ENCODE assay signal across 7 cellular contexts in genomic region chr10:124091646-124092269, GRCh38. TPM values are rescaled to one million over a fixed set of nuclear protein-coding genes. Genes with fewer than 3 reads are reported as not detected.
DNase-seq lines count a peak whose midpoint lies in the region; ATAC-seq, FAIRE-seq and TF ChIP-seq lines count a peak whose summit lies in the region.

No MANE protein-coding gene starts in this region.

- peak overlapping the region; percentile 80 to 82 for H3K4me3 Mint-ChIP-seq in activated T-cell treated with anti-CD3 and anti-CD28 coated beads, Interleukin-2, amount 50 U/mL, for 72 hours

- in situ Hi-C loops in HAP-1 (cut with MboI; ENCODE audit: low sequenced_read_pairs), result no loop called here

- H3K27me3 ChIP-seq in HAP-1 (ENCODE audit: low read depth), result peaks cover 26% of the 10 kb centered on the region
- peaks cover 87% of the 10 kb centered on the region for H3K27me3 ChIP-seq in left ventricle myocardium inferior (ENCODE audit: low read depth)
- no peaks in the 10 kb centered on the region for H3K27me3 ChIP-seq in prostate gland (replicated peaks; ENCODE audit: insufficient read depth)

- no peaks in the 10 kb centered on the region for H3K4me1 Mint-ChIP-seq in activated T-cell treated with anti-CD3 and anti-CD28 coated beads, Interleukin-2, amount 50 U/mL, for 72 hours (ENCODE audit: low read depth)

- TF ChIP-seq CTCF in left ventricle myocardium inferior (IDR thresholded peaks at IDR 0.05; ENCODE audit: borderline replicate concordance) (no peak), prostate gland (IDR thresholded peaks at IDR 0.05) (no peak)

- no peaks in the 10 kb centered on the region for H3K9me3 Mint-ChIP-seq in activated T-cell treated with anti-CD3 and anti-CD28 coated beads, Interleukin-2, amount 50 U/mL, for 72 hours

- no peaks in the 10 kb centered on the region for H3K9me3 ChIP-seq in HAP-1
- peaks cover 6% of the 10 kb centered on the region for H3K9me3 ChIP-seq in left ventricle myocardium inferior (replicated peaks)
- H3K9me3 ChIP-seq in prostate gland, result no peaks in the 10 kb centered on the region

- WGBS in prostate gland, result 6% methylated on average over 59 of the region's 59 CpGs

- H3K36me3 ChIP-seq in HAP-1 (replicated peaks) (no peaks in the 10 kb centered on the region), left ventricle myocardium inferior (no peaks in the 10 kb centered on the region), prostate gland (no peaks in the 10 kb centered on the region)

- no peak for TF ChIP-seq POLR2A in prostate gland (IDR thresholded peaks at IDR 0.05)

- no peak for DNase-seq in HAP-1 (ENCODE audit: low spot score in 2 of 2)
- peak in 1 of 2 donors; percentile 4 for DNase-seq in activated T-cell treated with anti-CD3 and anti-CD28 coated beads, Interleukin-2, amount 50 U/mL, for 72 hours
- DNase-seq in left ventricle myocardium inferior, result peak; percentile 34
- DNase-seq in prostate gland (ENCODE audit: low spot score), result no peak
- no peak for DNase-seq in GM19239 (ENCODE audit: insufficient read length, low spot score)

- H3K27ac ChIP-seq in left ventricle myocardium inferior (replicated peaks) (peak overlapping the region; percentile 65), prostate gland (peak overlapping the region; percentile 83 to 89)

- no peaks in the 10 kb centered on the region for H3K4me1 ChIP-seq in HAP-1
- peaks cover 37% of the 10 kb centered on the region for H3K4me1 ChIP-seq in left ventricle myocardium inferior
- peaks cover 7% of the 10 kb centered on the region for H3K4me1 ChIP-seq in prostate gland (replicated peaks)

- H3K27ac Mint-ChIP-seq in activated T-cell treated with anti-CD3 and anti-CD28 coated beads, Interleukin-2, amount 50 U/mL, for 72 hours, result no peak overlapping the region

- no peak for ATAC-seq in activated T-cell treated with anti-CD3 and anti-CD28 coated beads, Interleukin-2, amount 50 U/mL, for 72 hours (replicated peaks in 1 of 2)
- ATAC-seq in HG03354 (IDR thresholded peaks at IDR 0.05; ENCODE audit: poor library complexity, severe bottlenecking, unreplicated experiment) (no peak), GM18870 (IDR thresholded peaks at IDR 0.05; ENCODE audit: unreplicated experiment) (no peak)

- no peaks in the 10 kb centered on the region for H3K36me3 Mint-ChIP-seq in activated T-cell treated with anti-CD3 and anti-CD28 coated beads, Interleukin-2, amount 50 U/mL, for 72 hours (ENCODE audit: insufficient read depth in 2 of 2)

- H3K4me3 ChIP-seq in HAP-1, result peak overlapping the region; percentile 25
- peak overlapping the region; percentile 74 for H3K4me3 ChIP-seq in left ventricle myocardium inferior
- peak overlapping the region; percentile 54 to 57 for H3K4me3 ChIP-seq in prostate gland

- intact Hi-C loops in left ventricle myocardium inferior (cut with micrococcal nuclease) (no loop called here), prostate gland (cut with DNase I) (loop anchor here (5.0 to 10.0 kb wide), 2 partner anchors 99 to 293 kb away; no protein-coding TSS in a partner anchor)

- peaks cover 56% of the 10 kb centered on the region for H3K27me3 Mint-ChIP-seq in activated T-cell treated with anti-CD3 and anti-CD28 coated beads, Interleukin-2, amount 50 U/mL, for 72 hours (ENCODE audit: low read depth)

- no peak for FAIRE-seq in GM19239 (lab: Jason Lieb, UNC)

RNA-seq across cellular contexts. Expression of gene CHST15, which starts 1.6 kb away (rescaled TPM):
- total RNA-seq in activated T-cell treated with anti-CD3 and anti-CD28 coated beads, Interleukin-2, amount 50 U/mL, for 72 hours, result 1 to 10 TPM in 1 of 2 donors, under 1 TPM in 1; 0.38 to 2.4 TPM
- total RNA-seq in left ventricle myocardium inferior (4.5 TPM), prostate gland (10 to 100 TPM; 13.9 to 26.0 TPM)
